In genomic region chr3:138328341-138328740, GRCh38 we compare ENCODE assay signal across 9 cellular contexts. TPM values are rescaled to one million over a fixed set of nuclear protein-coding genes. Genes with fewer than 3 reads are reported as not detected.
DNase-seq lines count a peak whose midpoint lies in the region; ATAC-seq and TF ChIP-seq lines count a peak whose summit lies in the region.
"Had no signal": no experiment of that assay in that cellular context is flagged by ENCODE, and none has a peak within 500 bp of the region (broad histone marks: within the 10 kb centered on the region; RNA-seq: fewer than 3 reads in every experiment).

No MANE protein-coding gene starts in this region.

- DNase-seq in AG09309 (ENCODE audit: low read depth) (no peak), GM03348 (ENCODE audit: low spot score) (peak; percentile 76), fibroblast of villous mesenchyme (ENCODE audit: low read depth) (peak; percentile 60), NCI-H1436 treated with DMSO at 0.1 percent for 48 hours (lab: John Stamatoyannopoulos, UW) (no peak), GM13977 (ENCODE audit: low spot score) (no peak), NCI-H748 (lab: John Stamatoyannopoulos, UW; ENCODE audit: unreplicated experiment) (no peak)

- in situ Hi-C loops in GM13977 (cut with MboI; ENCODE audit: low pct_unique_long_range_greater_than_20kb, low sequenced_read_pairs, unreplicated experiment), result no loop called here

- ATAC-seq in SK-N-SH treated with all-trans-retinoic acid at 6 μM for 48 hours (peak; percentile 8; the same call in 1 of the 3 replicates), GM21423 (IDR thresholded peaks at IDR 0.05; ENCODE audit: unreplicated experiment) (no peak)

- peak; percentile 26 for TF ChIP-seq CTCF in AG09309 (IDR thresholded peaks at IDR 0.05; ENCODE audit: control insufficient read depth, insufficient read depth, low read depth, low read length, missing control alignments)
- peak; percentile 26 for TF ChIP-seq CTCF in fibroblast of villous mesenchyme (IDR thresholded peaks at IDR 0.05; ENCODE audit: insufficient read depth, low read depth, low read length)
- TF ChIP-seq CTCF in GM13977 (IDR thresholded peaks at IDR 0.05; ENCODE audit: extremely low read depth, insufficient read depth, missing control alignments), result no peak

- H3K4me3 ChIP-seq in AG09309 (ENCODE audit: control insufficient read depth, low read depth, low read length) (no peak overlapping the region), fibroblast of villous mesenchyme (ENCODE audit: low read depth, low read length) (no peak overlapping the region)
- H3K4me3 ChIP-seq: GM12878 had no signal

TF ChIP-seq in SK-N-SH treated with all-trans-retinoic acid at 6 μM for 48 hours, 23 proteins besides CTCF, POLR2A, EP300 and RAD21:
- no peak for TF ChIP-seq ESRRG (CRISPR knock-in tag; IDR thresholded peaks at IDR 0.05)
- TF ChIP-seq ZFP3 (CRISPR knock-in tag; IDR thresholded peaks at IDR 0.05), result no peak
- TF ChIP-seq CSRNP3 (CRISPR knock-in tag; IDR thresholded peaks at IDR 0.05), result no peak
- TF ChIP-seq ZNF8 (CRISPR knock-in tag; IDR thresholded peaks at IDR 0.05), result no peak
- no peak for TF ChIP-seq RARB (CRISPR knock-in tag; IDR thresholded peaks at IDR 0.05)
- TF ChIP-seq CREB5 (CRISPR knock-in tag; IDR thresholded peaks at IDR 0.05; ENCODE audit: low read depth), result no peak

RNA-seq across cellular contexts. Expression of gene NME9, which starts 1.3 kb away (rescaled TPM):
- total RNA-seq in fibroblast of villous mesenchyme, result under 0.01 TPM in 1 of 2 replicates, not detected in the other
- total RNA-seq: GM12878 had no signal

RNA-seq across cellular contexts. Expression of gene MRAS, which starts 20.0 kb away (rescaled TPM):
- 46.4 and 53.5 TPM in 2 replicates for total RNA-seq in fibroblast of villous mesenchyme

Comparison
In these comparisons a context has a peak if more than half of its experiments do, and no peak if none do; other contexts are left out.
1. DNase-seq: peak in GM03348 (single experiment) and fibroblast of villous mesenchyme (single experiment); none in AG09309 (single experiment), NCI-H1436 treated with DMSO at 0.1 percent for 48 hours (single experiment), GM13977 (single experiment) and NCI-H748 (single experiment).